In the genomic region with DNA sequence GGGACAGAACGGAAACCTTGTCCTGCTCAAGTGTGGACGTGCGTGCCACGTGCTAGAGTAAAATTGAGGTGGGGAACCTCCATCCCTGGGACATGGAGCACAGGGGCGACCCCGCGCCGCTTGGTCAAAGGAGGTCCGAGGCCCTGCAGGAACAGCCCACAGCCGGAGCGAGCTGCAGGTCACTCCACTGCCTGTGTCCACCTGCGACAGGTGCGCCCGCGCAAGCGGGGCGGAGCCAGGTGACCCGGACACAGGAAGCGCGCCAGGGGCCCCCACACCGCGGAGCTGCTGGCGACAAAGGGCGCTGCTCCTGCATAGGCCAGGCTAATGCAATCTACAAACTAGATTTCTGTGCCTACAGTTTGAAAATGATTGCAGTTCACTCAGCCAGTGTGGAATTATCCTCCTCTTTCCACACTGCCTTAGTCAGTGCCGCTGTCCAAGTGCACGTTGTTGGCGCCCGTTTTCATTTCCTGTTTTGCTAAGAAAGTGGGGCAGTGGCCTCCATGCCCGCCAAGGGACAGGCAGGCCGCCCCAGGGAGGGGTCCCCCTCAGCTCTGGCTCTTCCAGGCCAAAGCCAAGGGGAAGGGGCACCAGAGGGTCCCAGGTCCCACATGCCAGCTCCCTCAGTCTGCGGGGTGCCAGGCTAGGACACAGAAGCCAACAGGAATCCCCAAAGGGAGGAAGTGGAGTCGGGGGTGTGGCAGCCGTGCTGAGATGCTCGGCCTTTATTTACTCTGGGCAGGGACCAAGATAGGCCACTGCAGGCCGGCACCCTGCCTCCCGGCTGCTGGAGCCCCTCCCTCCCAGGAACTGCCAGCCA, we compare ENCODE assay signal across 8 cellular contexts. TPM values are rescaled to one million over a fixed set of nuclear protein-coding genes. Genes with fewer than 3 reads are reported as not detected.
DNase-seq lines count a peak whose midpoint lies in the region; ATAC-seq and TF ChIP-seq lines count a peak whose summit lies in the region.

No MANE protein-coding gene starts in this region.

- H3K9me3 ChIP-seq in cardiac muscle cell (ENCODE audit: low read depth) (no peaks in the 10 kb centered on the region), psoas muscle (no peaks in the 10 kb centered on the region)

- H3K27me3 ChIP-seq in cardiac muscle cell (no peaks in the 10 kb centered on the region), psoas muscle (ENCODE audit: insufficient read depth in 3 of 3, low read length in 2 of 3) (no peaks in the 10 kb centered on the region)

- WGBS in psoas muscle, 3 donors, result 5 to 6% (median 5%) methylated on average over 34 to 36 of the region's 36 CpGs

- H3K4me3 ChIP-seq in cardiac muscle cell (peak overlapping the region; percentile 9), psoas muscle (peak overlapping the region; percentile 45)

- intact Hi-C loops in psoas muscle (cut with DNase I), result no loop called here

- H3K4me1 ChIP-seq in cardiac muscle cell (ENCODE audit: low read depth), result peaks cover 15% of the 10 kb centered on the region
- peaks cover 22% of the 10 kb centered on the region for H3K4me1 ChIP-seq in psoas muscle

- H3K27ac ChIP-seq in cardiac muscle cell (peak overlapping the region; percentile 54), psoas muscle (peak overlapping the region; percentile 50)

- ATAC-seq in psoas muscle, result peak in 3 of 4 donors; percentile 8 to 32 (median 8)
- ATAC-seq in HG03108 (IDR thresholded peaks at IDR 0.05; ENCODE audit: unreplicated experiment), result no peak

- H3K36me3 ChIP-seq in cardiac muscle cell, result peaks cover 28% of the 10 kb centered on the region
- H3K36me3 ChIP-seq in psoas muscle (ENCODE audit: insufficient read depth in 1 of 2, low read depth in 1 of 2), result peaks cover 0 to 30% of the 10 kb centered on the region in 2 donors

- no peak for TF ChIP-seq CTCF in cardiac muscle cell (IDR thresholded peaks at IDR 0.05; ENCODE audit: low read depth, low read length)
- TF ChIP-seq CTCF in psoas muscle (IDR thresholded peaks at IDR 0.05), result no peak

- DNase-seq in EL (peak; percentile 70), NCI-H2029 (lab: John Stamatoyannopoulos, UW) (peak; percentile 72), cardiac muscle cell (ENCODE audit: low read depth in 1 of 2, low spot score in 1 of 2) (peak; percentile 18 to 74), psoas muscle (peak; percentile 72 to 79), cerebellar nuclear complex (lab: John Stamatoyannopoulos, UW) (no peak), NCI-H128 (lab: John Stamatoyannopoulos, UW; ENCODE audit: unreplicated experiment) (no peak)
- DNase-seq in activated effector memory CD4-positive, alpha-beta T cell treated with Interleukin-2 at 50 U/mL for 16 hours, result peak; percentile 14

RNA-seq across cellular contexts. Expression of a gene that starts 4.3 kb away (rescaled TPM):
- total RNA-seq in cardiac muscle cell (49.2 and 71.2 TPM in 2 replicates), psoas muscle (10 to 100 TPM; 19.1 to 37.7 (median 28.7) TPM)
- polyA plus RNA-seq in cardiac muscle cell (42.7 and 45.2 TPM in 2 replicates), psoas muscle (10 to 100 TPM; 14.5 to 25.1 (median 22.5) TPM)

RNA-seq across cellular contexts. Expression of a gene that starts 58.5 kb away (rescaled TPM):
- total RNA-seq in cardiac muscle cell (6.1 and 13.2 TPM in 2 replicates), psoas muscle (10 to 100 TPM; 15.9 to 36.6 (median 22.5) TPM)
- polyA plus RNA-seq in cardiac muscle cell (12.4 and 16.6 TPM in 2 replicates), psoas muscle (10 to 100 TPM; 16.8 to 29.8 (median 17.4) TPM)

Comparison
In these comparisons a context has a peak if more than half of its experiments do, and no peak if none do; other contexts are left out.
1. DNase-seq: peak in EL (single experiment), NCI-H2029 (single experiment), activated effector memory CD4-positive, alpha-beta T cell treated with Interleukin-2 at 50 U/mL for 16 hours (single experiment), cardiac muscle cell (2 of 2) and psoas muscle (2 of 2); none in cerebellar nuclear complex (0 of 2) and NCI-H128 (single experiment).